In genomic region chr4:26344901-26345300, GRCh38 we compare ENCODE assay signal across 17 cellular contexts. TPM values are rescaled to one million over a fixed set of nuclear protein-coding genes. Genes with fewer than 3 reads are reported as not detected.
DNase-seq lines count a peak whose midpoint lies in the region; ATAC-seq and TF ChIP-seq lines count a peak whose summit lies in the region.
"Had no signal": no experiment of that assay in that cellular context is flagged by ENCODE, and none has a peak within 500 bp of the region (broad histone marks: within the 10 kb centered on the region; RNA-seq: fewer than 3 reads in every experiment).

No MANE protein-coding gene starts in this region.

- H3K36me3 ChIP-seq in osteoblast (ENCODE audit: insufficient read depth, low read length), result no peaks in the 10 kb centered on the region

- no peak overlapping the region for H3K4me3 Mint-ChIP-seq in activated naive CD4-positive, alpha-beta T cell treated with anti-CD3 and anti-CD28 coated beads, Interleukin-2, amount 50 U/mL, for 24 hours
- H3K4me3 Mint-ChIP-seq: CD8-positive, alpha-beta memory T cell had no signal

- H3K27me3 Mint-ChIP-seq in activated naive CD4-positive, alpha-beta T cell treated with anti-CD3 and anti-CD28 coated beads, Interleukin-2, amount 50 U/mL, for 24 hours, result no peaks in the 10 kb centered on the region

- H3K4me1 Mint-ChIP-seq in activated naive CD4-positive, alpha-beta T cell treated with anti-CD3 and anti-CD28 coated beads, Interleukin-2, amount 50 U/mL, for 24 hours, result peaks cover 79% of the 10 kb centered on the region

- peak overlapping the region; percentile 68 to 99 (median 94) for H3K27ac ChIP-seq in dorsolateral prefrontal cortex
- peak overlapping the region; percentile 35 for H3K27ac ChIP-seq in osteoblast (ENCODE audit: low read depth, low read length)
- H3K27ac ChIP-seq: C4-2B, KMS-11, SJCRH30 had no signal

- no peak overlapping the region for H2AFZ ChIP-seq in osteoblast (ENCODE audit: low read length)

- ATAC-seq in activated naive CD4-positive, alpha-beta T cell treated with anti-CD3 and anti-CD28 coated beads, Interleukin-2, amount 50 U/mL, for 72 hours, result no peak
- ATAC-seq in GM18870 (IDR thresholded peaks at IDR 0.05; ENCODE audit: unreplicated experiment), result no peak
- ATAC-seq in HG02571 (IDR thresholded peaks at IDR 0.05; ENCODE audit: unreplicated experiment), result no peak
- ATAC-seq in HG03045 (IDR thresholded peaks at IDR 0.05; ENCODE audit: unreplicated experiment), result no peak
- no peak for ATAC-seq in GM18873 (IDR thresholded peaks at IDR 0.05; ENCODE audit: low FRiP score, unreplicated experiment)

- H3K9me3 Mint-ChIP-seq in activated naive CD4-positive, alpha-beta T cell treated with anti-CD3 and anti-CD28 coated beads, Interleukin-2, amount 50 U/mL, for 24 hours, result no peaks in the 10 kb centered on the region
- H3K9me3 Mint-ChIP-seq in activated naive CD4-positive, alpha-beta T cell treated with anti-CD3 and anti-CD28 coated beads, Interleukin-2, amount 50 U/mL, for 72 hours, result no peaks in the 10 kb centered on the region
- H3K9me3 Mint-ChIP-seq: CD8-positive, alpha-beta memory T cell had no signal

- H3K4me1 ChIP-seq in osteoblast (ENCODE audit: insufficient read depth, low read length), result peaks cover 43% of the 10 kb centered on the region

- H3K9me3 ChIP-seq in osteoblast (ENCODE audit: low read depth, low read length), result no peaks in the 10 kb centered on the region
- H3K9me3 ChIP-seq: SJCRH30 had no signal

- peak overlapping the region in 54 of 59 donors; percentile 0 to 73 (median 43) for H3K4me3 ChIP-seq in dorsolateral prefrontal cortex
- H3K4me3 ChIP-seq in osteoblast (ENCODE audit: insufficient read depth, low read length), result no peak overlapping the region
- H3K4me3 ChIP-seq: SJCRH30 had no signal

- H3K36me3 Mint-ChIP-seq in activated naive CD4-positive, alpha-beta T cell treated with anti-CD3 and anti-CD28 coated beads, Interleukin-2, amount 50 U/mL, for 24 hours, result peaks cover 6% of the 10 kb centered on the region
- H3K36me3 Mint-ChIP-seq in activated naive CD4-positive, alpha-beta T cell treated with anti-CD3 and anti-CD28 coated beads, Interleukin-2, amount 50 U/mL, for 72 hours, result peaks cover 0 to 12% of the 10 kb centered on the region in 2 donors

- TF ChIP-seq CTCF in dorsolateral prefrontal cortex (IDR thresholded peaks at IDR 0.05 in 54 of 56, conservative IDR thresholded peaks at IDR 0.05 in 2 of 56; ENCODE audit: low read depth in 1 of 56, partially characterized antibody in 56 of 56) (no peak), osteoblast (IDR thresholded peaks at IDR 0.05; ENCODE audit: extremely low read depth, low read depth, low read length) (no peak)

- peak overlapping the region; percentile 5 for H3K27ac Mint-ChIP-seq in activated naive CD4-positive, alpha-beta T cell treated with anti-CD3 and anti-CD28 coated beads, Interleukin-2, amount 50 U/mL, for 24 hours
- H3K27ac Mint-ChIP-seq in activated naive CD4-positive, alpha-beta T cell treated with anti-CD3 and anti-CD28 coated beads, Interleukin-2, amount 50 U/mL, for 72 hours, result no peak overlapping the region
- H3K27ac Mint-ChIP-seq: CD8-positive, alpha-beta memory T cell had no signal

- no peaks in the 10 kb centered on the region for H3K27me3 ChIP-seq in dorsolateral prefrontal cortex
- H3K27me3 ChIP-seq in osteoblast (ENCODE audit: insufficient read depth, low read length), result no peaks in the 10 kb centered on the region
- H3K27me3 ChIP-seq: SJCRH30 had no signal

- no peak overlapping the region for H3K4me2 ChIP-seq in osteoblast (ENCODE audit: insufficient read depth, low read length)
- H3K4me2 ChIP-seq: KMS-11 had no signal

- no peak for DNase-seq in activated naive CD4-positive, alpha-beta T cell treated with anti-CD3 and anti-CD28 coated beads, Interleukin-2, amount 50 U/mL, for 72 hours (ENCODE audit: low spot score in 2 of 2)
- no peak for DNase-seq in dorsolateral prefrontal cortex
- no peak for DNase-seq in osteoblast (ENCODE audit: insufficient read length, low spot score, missing footprints)
- DNase-seq: CD8-positive, alpha-beta memory T cell; IMR-90; NCI-H1694; NCI-H2081 treated with DMSO at 0.1 percent for 48 hours; NCI-H446; NCI-H526; SJCRH30 had no signal

- H4K20me1 ChIP-seq in osteoblast (ENCODE audit: insufficient read depth, low read length), result peaks cover 48% of the 10 kb centered on the region

- intact Hi-C loops in dorsolateral prefrontal cortex (cut with DNase I), result loop anchor here in 1 of 2 donors (5.0 kb wide), 1 partner anchor 32 kb away; no protein-coding TSS in a partner anchor

- peaks cover 93% of the 10 kb centered on the region for H3K79me2 ChIP-seq in osteoblast (ENCODE audit: insufficient read depth, low read length)

RNA-seq across cellular contexts. Expression of gene RBPJ, which starts 24.1 kb away (rescaled TPM):
- total RNA-seq in activated naive CD4-positive, alpha-beta T cell treated with anti-CD3 and anti-CD28 coated beads, Interleukin-2, amount 50 U/mL, for 72 hours, result 100 to 1,000 TPM; 175 to 356 TPM
- total RNA-seq in dorsolateral prefrontal cortex (100 to 1,000 TPM in 35 of 120 experiments, 10 to 100 TPM in 85; 61.1 to 192 (median 89.2) TPM), osteoblast (106 and 109 TPM in 2 replicates)
